ENCODE assay signal across 22 cellular contexts in the genomic region with DNA sequence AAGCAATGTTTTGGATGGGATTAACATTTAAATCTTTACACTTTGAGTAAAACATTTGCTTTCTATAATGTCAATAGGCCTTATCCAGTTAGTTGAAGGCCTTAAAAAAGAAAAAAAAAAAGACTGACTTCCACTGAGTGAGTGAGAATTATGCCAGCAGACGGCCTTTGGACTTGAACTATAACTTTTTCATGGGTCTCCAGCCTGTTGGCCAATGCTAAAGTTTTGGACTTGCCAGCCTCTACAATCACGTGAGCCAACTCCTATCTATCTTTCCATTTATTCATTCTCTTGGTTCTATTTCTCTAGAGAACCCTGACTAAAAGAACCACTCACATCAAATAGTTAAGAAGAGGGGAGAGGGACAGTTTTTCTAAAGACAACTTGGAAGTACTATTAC. TPM values are rescaled to one million over a fixed set of nuclear protein-coding genes. Genes with fewer than 3 reads are reported as not detected.
DNase-seq lines count a peak whose midpoint lies in the region; ATAC-seq and TF ChIP-seq lines count a peak whose summit lies in the region.
"Had no signal": no experiment of that assay in that cellular context is flagged by ENCODE, and none has a peak within 500 bp of the region (broad histone marks: within the 10 kb centered on the region; RNA-seq: fewer than 3 reads in every experiment).

No MANE protein-coding gene starts in this region.

- no peak overlapping the region for H3K27ac ChIP-seq in CD4-positive, alpha-beta T cell (ENCODE audit: low read depth, low read length)
- H3K27ac ChIP-seq in mesendoderm (ENCODE audit: low read depth, low read length): no peak overlapping the region

- ATAC-seq in CD4-positive, alpha-beta T cell (ENCODE audit: poor library complexity): no peak
- ATAC-seq in natural killer cell treated with Interleukin-12 subunit alpha and Interleukin-12 subunit beta and Interleukin-15 and Interleukin-18, amount 100 ng/mL, for 72 hours: no peak
- ATAC-seq in GM18858 (IDR thresholded peaks at IDR 0.05; ENCODE audit: unreplicated experiment): no peak

- H3K79me2 ChIP-seq in mesendoderm (ENCODE audit: control insufficient read depth, insufficient read depth, low read length): no peaks in the 10 kb centered on the region

- no peaks in the 10 kb centered on the region for H3K27me3 ChIP-seq in CD4-positive, alpha-beta T cell (ENCODE audit: control insufficient read depth, insufficient read depth, low read length)
- H3K27me3 ChIP-seq in adipocyte (replicated peaks; ENCODE audit: control insufficient read depth, insufficient read depth, low read length) (no peaks in the 10 kb centered on the region), mesendoderm (ENCODE audit: insufficient read depth, low read length, poor library complexity) (no peaks in the 10 kb centered on the region)

- no peak overlapping the region for H2BK5ac ChIP-seq in mesendoderm (ENCODE audit: low read length)

- H3K9ac ChIP-seq in adipocyte (ENCODE audit: low read length): peak overlapping the region; percentile 23
- no peak overlapping the region for H3K9ac ChIP-seq in mesendoderm (ENCODE audit: low read length)

- H3K4me3 Mint-ChIP-seq in CD4-positive, alpha-beta T cell: peak overlapping the region; percentile 22
- H3K4me3 Mint-ChIP-seq in HFFc6 (peak overlapping the region; percentile 11; the same call in 1 of the 2 replicates), glutamatergic neuron (ENCODE audit: unreplicated experiment) (no peak overlapping the region)
- peak overlapping the region; percentile 46 for H3K4me3 Mint-ChIP-seq in natural killer cell treated with Interleukin-12 subunit alpha and Interleukin-12 subunit beta and Interleukin-15 and Interleukin-18, amount 100 ng/mL, for 72 hours
- H3K4me3 Mint-ChIP-seq: central memory CD8-positive, alpha-beta T cell had no signal

- peak overlapping the region; percentile 15 for H3K27ac Mint-ChIP-seq in CD4-positive, alpha-beta T cell
- peak overlapping the region; percentile 12; the same call in 1 of the 2 replicates for H3K27ac Mint-ChIP-seq in HFFc6
- H3K27ac Mint-ChIP-seq in natural killer cell treated with Interleukin-12 subunit alpha and Interleukin-12 subunit beta and Interleukin-15 and Interleukin-18, amount 100 ng/mL, for 72 hours: peak overlapping the region; percentile 100
- no peak overlapping the region for H3K27ac Mint-ChIP-seq in glutamatergic neuron (ENCODE audit: unreplicated experiment)

- H3K27me3 Mint-ChIP-seq in CD4-positive, alpha-beta T cell: no peaks in the 10 kb centered on the region
- H3K27me3 Mint-ChIP-seq in HFFc6 (ENCODE audit: insufficient read depth) (no peaks in the 10 kb centered on the region; the same call in 1 of the 2 replicates), glutamatergic neuron (ENCODE audit: unreplicated experiment) (peaks cover 10% of the 10 kb centered on the region)
- H3K27me3 Mint-ChIP-seq in natural killer cell treated with Interleukin-12 subunit alpha and Interleukin-12 subunit beta and Interleukin-15 and Interleukin-18, amount 100 ng/mL, for 72 hours: no peaks in the 10 kb centered on the region
- H3K27me3 Mint-ChIP-seq: central memory CD8-positive, alpha-beta T cell; naive B cell had no signal

- H4K5ac ChIP-seq in mesendoderm (ENCODE audit: low read length): no peak overlapping the region

- no peak overlapping the region for H2BK120ac ChIP-seq in mesendoderm (ENCODE audit: low read depth, low read length)

- H3K4ac ChIP-seq in mesendoderm (ENCODE audit: low read depth, low read length): no peak overlapping the region

- H3K36me3 Mint-ChIP-seq in CD4-positive, alpha-beta T cell (ENCODE audit: low read depth): peaks cover 13% of the 10 kb centered on the region
- H3K36me3 Mint-ChIP-seq in HFFc6 (ENCODE audit: low read depth) (peaks cover 24% of the 10 kb centered on the region), glutamatergic neuron (ENCODE audit: unreplicated experiment) (peaks cover 8% of the 10 kb centered on the region)
- peaks cover 19% of the 10 kb centered on the region for H3K36me3 Mint-ChIP-seq in natural killer cell treated with Interleukin-12 subunit alpha and Interleukin-12 subunit beta and Interleukin-15 and Interleukin-18, amount 100 ng/mL, for 72 hours

- H3K4me2 ChIP-seq in mesendoderm (ENCODE audit: low read length): no peak overlapping the region

- no peak for TF ChIP-seq CTCF in CD4-positive, alpha-beta T cell (IDR thresholded peaks at IDR 0.05)
- TF ChIP-seq CTCF in HFFc6 (IDR thresholded peaks at IDR 0.05): no peak
- TF ChIP-seq CTCF in glutamatergic neuron (IDR thresholded peaks at IDR 0.05; ENCODE audit: partially characterized antibody, unreplicated experiment): no peak

- H3K9me3 Mint-ChIP-seq in CD4-positive, alpha-beta T cell: peaks cover 6% of the 10 kb centered on the region
- no peaks in the 10 kb centered on the region for H3K9me3 Mint-ChIP-seq in HFFc6
- H3K9me3 Mint-ChIP-seq in natural killer cell treated with Interleukin-12 subunit alpha and Interleukin-12 subunit beta and Interleukin-15 and Interleukin-18, amount 100 ng/mL, for 72 hours: peaks cover 4% of the 10 kb centered on the region
- no peaks in the 10 kb centered on the region for H3K9me3 Mint-ChIP-seq in glutamatergic neuron (ENCODE audit: unreplicated experiment)

- POLR2A ChIA-PET in CD4-positive, alpha-beta T cell (lab: Charles Lee): interaction anchor here (0.6 to 1.5 kb wide), 9 partner anchors 8 to 404 kb away, joined by 3 to 6 read pairs (median 4); partner anchors contain the start of genes IFIT1, LIPA and STAMBPL1

- no peak overlapping the region for H3K56ac ChIP-seq in mesendoderm (ENCODE audit: low read length)

- no peak overlapping the region for H3K18ac ChIP-seq in mesendoderm (ENCODE audit: low read length)

- H3K9me3 ChIP-seq in CD4-positive, alpha-beta T cell (ENCODE audit: control insufficient read depth, low read length): peaks cover 3% of the 10 kb centered on the region
- no peaks in the 10 kb centered on the region for H3K9me3 ChIP-seq in adipocyte (ENCODE audit: control insufficient read depth, low read length)

- H3K4me1 ChIP-seq in adipocyte (ENCODE audit: control insufficient read depth, insufficient read depth, low read length) (peaks cover 33% of the 10 kb centered on the region), mesendoderm (ENCODE audit: control insufficient read depth, low read depth, low read length) (peaks cover 2% of the 10 kb centered on the region)

- intact Hi-C loops in CD4-positive, alpha-beta T cell (cut with DNase I, micrococcal nuclease): no loop called here

- no peaks in the 10 kb centered on the region for H3K79me1 ChIP-seq in mesendoderm (ENCODE audit: low read length)

- DNase-seq in CD4-positive, alpha-beta T cell: no peak
- DNase-seq in HFFc6 (no peak), adipocyte (ENCODE audit: low read depth) (no peak), mesendoderm (no peak), C1 segment of cervical spinal cord (lab: John Stamatoyannopoulos, UW) (no peak), glutamatergic neuron (no peak)
- no peak for DNase-seq in natural killer cell treated with Interleukin-12 subunit alpha and Interleukin-12 subunit beta and Interleukin-15 and Interleukin-18, amount 100 ng/mL, for 72 hours (ENCODE audit: low spot score)
- DNase-seq: activated CD4-positive, alpha-beta T cell treated with anti-CD3 and anti-CD28 coated beads for 1 hour; AML-193; amniotic stem cell; head of caudate nucleus; KBM-7; naive B cell; NCI-H1092 treated with DMSO at 0.1 percent for 48 hours; NCI-H526; SIG-M5; stimulated activated CD4-positive, alpha-beta T cell treated with anti-CD3 and anti-CD28 coated beads, Interleukin-4, amount 100 ng/mL, for 1 hour; T-helper 9 cell had no signal

- no peak overlapping the region for H3K23ac ChIP-seq in mesendoderm (ENCODE audit: low read length)

- CTCF ChIA-PET in CD4-positive, alpha-beta T cell (lab: Charles Lee): interaction anchor here (0.7 to 1.6 kb wide), 5 partner anchors 8 to 152 kb away, joined by 3 to 9 read pairs (median 4); no protein-coding TSS in a partner anchor

- peaks cover 71% of the 10 kb centered on the region for H3K4me1 Mint-ChIP-seq in CD4-positive, alpha-beta T cell (ENCODE audit: low read depth)
- H3K4me1 Mint-ChIP-seq in HFFc6 (ENCODE audit: low read depth) (peaks cover 67% of the 10 kb centered on the region), glutamatergic neuron (ENCODE audit: low read depth, unreplicated experiment) (peaks cover 3% of the 10 kb centered on the region)
- peaks cover 56 to 75% of the 10 kb centered on the region in 2 donors for H3K4me1 Mint-ChIP-seq in natural killer cell treated with Interleukin-12 subunit alpha and Interleukin-12 subunit beta and Interleukin-15 and Interleukin-18, amount 100 ng/mL, for 72 hours (ENCODE audit: low read depth in 2 of 2)

- H3K4me3 ChIP-seq in adipocyte (ENCODE audit: low read length) (no peak overlapping the region), mesendoderm (ENCODE audit: low read length) (no peak overlapping the region)
- H3K4me3 ChIP-seq: lung, skin epidermis had no signal

- peaks cover 5% of the 10 kb centered on the region for H3K36me3 ChIP-seq in adipocyte (ENCODE audit: control insufficient read depth, insufficient read depth, low read length, severe bottlenecking)
- no peaks in the 10 kb centered on the region for H3K36me3 ChIP-seq in mesendoderm (ENCODE audit: control insufficient read depth, insufficient read depth, low read length)

- H2BK15ac ChIP-seq in mesendoderm (replicated peaks; ENCODE audit: low read depth): no peak overlapping the region

- H2AK5ac ChIP-seq in mesendoderm (ENCODE audit: low read length): no peak overlapping the region

- WGBS in mesendoderm (ENCODE audit: extremely low coverage, insufficient coverage, low lambda C conversion rate): no CpG with 5 or more reads among the region's 2 CpGs

- H4K8ac ChIP-seq in mesendoderm (ENCODE audit: low read depth, low read length): no peak overlapping the region

RNA-seq across cellular contexts. Expression of gene FAS, which starts 2.8 kb away (rescaled TPM):
- total RNA-seq in CD4-positive, alpha-beta T cell: 10 to 100 TPM; 23.8 to 28.2 TPM
- 10 to 100 TPM; 52.9 to 62.9 (median 57.5) TPM for total RNA-seq in HFFc6 (2021; fragmentation: NEBNext Ultra II Directional; extraction: Animal tissue kit (Norgen Biotek cat#: 25700))
- total RNA-seq in natural killer cell treated with Interleukin-12 subunit alpha and Interleukin-12 subunit beta and Interleukin-15 and Interleukin-18, amount 100 ng/mL, for 72 hours: 10 to 100 TPM; 48.3 to 73.0 TPM
- polyA plus RNA-seq in mesendoderm (2013, experiment 1 of 2): 0.66 TPM
- 0.88 TPM for polyA plus RNA-seq in mesendoderm (2013, experiment 2 of 2)
- total RNA-seq in glutamatergic neuron (ENCODE audit: unreplicated experiment): 0.69 TPM

RNA-seq across cellular contexts. Expression of gene ACTA2, which starts 35.3 kb away (rescaled TPM):
- 1 to 10 TPM; 1.8 to 2.1 TPM for total RNA-seq in CD4-positive, alpha-beta T cell
- 100 to 1,000 TPM; 112 to 178 (median 164) TPM for total RNA-seq in HFFc6 (2021; fragmentation: NEBNext Ultra II Directional; extraction: Animal tissue kit (Norgen Biotek cat#: 25700))
- total RNA-seq in natural killer cell treated with Interleukin-12 subunit alpha and Interleukin-12 subunit beta and Interleukin-15 and Interleukin-18, amount 100 ng/mL, for 72 hours: 10 to 100 TPM in 1 of 2 donors, 1 to 10 TPM in 1; 8.4 to 19.7 TPM
- polyA plus RNA-seq in mesendoderm (2013, experiment 1 of 2): 1.5 TPM
- 1.6 TPM for polyA plus RNA-seq in mesendoderm (2013, experiment 2 of 2)
- 4.3 TPM for total RNA-seq in glutamatergic neuron (ENCODE audit: unreplicated experiment)

Comparison
In these comparisons a context has a peak if more than half of its experiments do, and no peak if none do; other contexts are left out.
1. RNA of gene FAS, which starts 2.8 kb away (total RNA-seq): 48.3 to 73.0 TPM in natural killer cell treated with Interleukin-12 subunit alpha and Interleukin-12 subunit beta and Interleukin-15 and Interleukin-18, amount 100 ng/mL, for 72 hours, 52.9 to 62.9 TPM in HFFc6 and 23.8 to 28.2 TPM in CD4-positive, alpha-beta T cell; 0.69 TPM in glutamatergic neuron (single experiment); every median in the first group is over 10 times any median in the second.
2. RNA of gene ACTA2, which starts 35.3 kb away (total RNA-seq): 112 to 178 TPM in HFFc6; 8.4 to 19.7 TPM in natural killer cell treated with Interleukin-12 subunit alpha and Interleukin-12 subunit beta and Interleukin-15 and Interleukin-18, amount 100 ng/mL, for 72 hours, 4.3 TPM in glutamatergic neuron (single experiment) and 1.8 to 2.1 TPM in CD4-positive, alpha-beta T cell; every median in the first group is over 4 times any median in the second.